In the genomic region with DNA sequence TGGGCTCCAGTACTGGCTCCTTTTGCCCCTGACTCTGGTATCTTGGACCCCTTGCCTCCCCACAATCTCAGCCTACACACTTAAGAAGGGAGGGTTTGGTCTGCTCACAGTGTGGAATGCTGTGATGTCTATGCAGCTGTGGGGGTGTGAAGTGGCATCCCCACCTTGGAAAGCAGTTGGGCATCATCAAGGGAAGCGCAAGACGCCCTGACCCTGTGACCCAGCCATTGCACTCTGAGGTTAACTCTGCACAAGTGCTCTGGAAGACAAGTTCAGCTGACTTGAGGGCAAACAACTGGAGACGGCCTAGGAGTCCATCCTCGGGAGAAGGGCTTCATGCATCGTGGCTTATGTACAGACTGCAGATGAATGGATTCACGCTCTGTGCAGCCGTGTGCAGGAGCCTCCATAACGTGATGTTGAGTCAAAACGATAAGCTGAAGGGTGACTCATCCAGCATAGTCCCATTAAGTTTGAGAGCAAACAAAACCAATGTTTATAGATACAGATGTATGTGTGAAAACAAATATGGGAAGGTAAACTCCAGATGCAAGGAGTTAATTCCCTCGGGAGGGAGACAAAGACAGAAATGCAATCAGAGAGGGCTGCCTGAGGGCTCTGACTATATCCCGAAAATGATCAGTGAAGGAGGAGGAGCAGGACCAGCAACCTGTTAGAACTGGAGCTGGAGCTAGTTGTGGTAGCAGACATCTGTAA, we compare ENCODE assay signal across 1 cellular context.
TF ChIP-seq lines count a peak whose summit lies in the region.

No MANE protein-coding gene starts in this region.

TF ChIP-seq in A549, 52 proteins besides CTCF, POLR2A, EP300 and RAD21 (continued from another document):
- TF ChIP-seq NFE2L2 (conservative IDR thresholded peaks at IDR 0.05; ENCODE audit: low read length) (no peak), RARB (CRISPR knock-in tag; IDR thresholded peaks at IDR 0.05) (no peak), MAFK (IDR thresholded peaks at IDR 0.05; ENCODE audit: partially characterized antibody) (no peak), CHD4 (IDR thresholded peaks at IDR 0.05; ENCODE audit: borderline replicate concordance) (no peak), NPAS2 (CRISPR knock-in tag; IDR thresholded peaks at IDR 0.05; ENCODE audit: borderline replicate concordance) (no peak), CBX8 (IDR thresholded peaks at IDR 0.05) (no peak), RNF2 (IDR thresholded peaks at IDR 0.05; ENCODE audit: borderline replicate concordance, low read depth) (no peak), PHF8 (IDR thresholded peaks at IDR 0.05; ENCODE audit: borderline replicate concordance, low read depth) (no peak), PBX3 (IDR thresholded peaks at IDR 0.05) (no peak), KDM5A (IDR thresholded peaks at IDR 0.05) (no peak), CEBPB (IDR thresholded peaks at IDR 0.05) (0 out of 4 replicates have a peak, but pooled peaks of 1 of the 2 experiments have one; percentile 18), ZC3H11A (IDR thresholded peaks at IDR 0.05) (no peak), BHLHE40 (IDR thresholded peaks at IDR 0.05; ENCODE audit: low read depth, low read length) (no peak), ZFP36 (IDR thresholded peaks at IDR 0.05; ENCODE audit: borderline replicate concordance, partially characterized antibody) (peak; percentile 59), ZNF302 (CRISPR knock-in tag; IDR thresholded peaks at IDR 0.05) (no peak), MYC (IDR thresholded peaks at IDR 0.05; ENCODE audit: borderline replicate concordance, low read length) (0 out of 2 replicates have a peak, but pooled peaks have one; percentile 19), FOSB (CRISPR knock-in tag; IDR thresholded peaks at IDR 0.05) (no peak), MAZ (IDR thresholded peaks at IDR 0.05; ENCODE audit: borderline replicate concordance, low read depth, low read length) (no peak), REST (IDR thresholded peaks at IDR 0.05) (no peak), SMC3 (IDR thresholded peaks at IDR 0.05) (0 out of 3 replicates have a peak, but pooled peaks have one; percentile 13), KDM1A (IDR thresholded peaks at IDR 0.05; ENCODE audit: low read depth) (no peak), GATA3 (IDR thresholded peaks at IDR 0.05; ENCODE audit: borderline replicate concordance) (peak; percentile 92), ESRRA (IDR thresholded peaks at IDR 0.05; ENCODE audit: borderline replicate concordance, low read length) (no peak), BCL3 (IDR thresholded peaks at IDR 0.05) (peak; percentile 52; the same call in 1 of the 3 replicates), POLR2AphosphoS2 (conservative IDR thresholded peaks at IDR 0.05; ENCODE audit: low read length) (no peak), JUNB (IDR thresholded peaks at IDR 0.05) (peak; percentile 81), CHD2 (IDR thresholded peaks at IDR 0.05; ENCODE audit: low read length, partially characterized antibody) (no peak), EHMT2 (IDR thresholded peaks at IDR 0.05; ENCODE audit: low read depth) (no peak), ELK1 (IDR thresholded peaks at IDR 0.05; ENCODE audit: low read depth, low read length) (no peak), FOSL2 (IDR thresholded peaks at IDR 0.05) (peak; percentile 71), FOSL2 (CRISPR knock-in tag; IDR thresholded peaks at IDR 0.05) (peak; percentile 94), HDAC2 (IDR thresholded peaks at IDR 0.05) (no peak), NR3C1 (IDR thresholded peaks at IDR 0.05) (no peak), ZSCAN20 (CRISPR knock-in tag; IDR thresholded peaks at IDR 0.05) (no peak), JUN (IDR thresholded peaks at IDR 0.05) (0 out of 5 replicates have a peak, but pooled peaks of 1 of the 2 experiments have one; percentile 27), FOXS1 (CRISPR knock-in tag; IDR thresholded peaks at IDR 0.05) (no peak), TP53 (CRISPR knock-in tag; IDR thresholded peaks at IDR 0.05) (no peak), RFX5 (IDR thresholded peaks at IDR 0.05) (no peak), MAX (IDR thresholded peaks at IDR 0.05) (peak; percentile 73)
- TF ChIP-seq, protein P1, sequence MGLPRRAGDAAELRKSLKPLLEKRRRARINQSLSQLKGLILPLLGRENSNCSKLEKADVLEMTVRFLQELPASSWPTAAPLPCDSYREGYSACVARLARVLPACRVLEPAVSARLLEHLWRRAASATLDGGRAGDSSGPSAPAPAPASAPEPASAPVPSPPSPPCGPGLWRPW (IDR thresholded peaks at IDR 0.05): no peak
- TF ChIP-seq, protein P2, sequence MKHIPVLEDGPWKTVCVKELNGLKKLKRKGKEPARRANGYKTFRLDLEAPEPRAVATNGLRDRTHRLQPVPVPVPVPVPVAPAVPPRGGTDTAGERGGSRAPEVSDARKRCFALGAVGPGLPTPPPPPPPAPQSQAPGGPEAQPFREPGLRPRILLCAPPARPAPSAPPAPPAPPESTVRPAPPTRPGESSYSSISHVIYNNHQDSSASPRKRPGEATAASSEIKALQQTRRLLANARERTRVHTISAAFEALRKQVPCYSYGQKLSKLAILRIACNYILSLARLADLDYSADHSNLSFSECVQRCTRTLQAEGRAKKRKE (CRISPR knock-in tag; IDR thresholded peaks at IDR 0.05; ENCODE audit: low read depth): no peak
- TF ChIP-seq, protein P3, sequence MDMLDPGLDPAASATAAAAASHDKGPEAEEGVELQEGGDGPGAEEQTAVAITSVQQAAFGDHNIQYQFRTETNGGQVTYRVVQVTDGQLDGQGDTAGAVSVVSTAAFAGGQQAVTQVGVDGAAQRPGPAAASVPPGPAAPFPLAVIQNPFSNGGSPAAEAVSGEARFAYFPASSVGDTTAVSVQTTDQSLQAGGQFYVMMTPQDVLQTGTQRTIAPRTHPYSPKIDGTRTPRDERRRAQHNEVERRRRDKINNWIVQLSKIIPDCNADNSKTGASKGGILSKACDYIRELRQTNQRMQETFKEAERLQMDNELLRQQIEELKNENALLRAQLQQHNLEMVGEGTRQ (IDR thresholded peaks at IDR 0.05): no peak
